Comparison of ENCODE assay signal across 27 cellular contexts in the genomic region with DNA sequence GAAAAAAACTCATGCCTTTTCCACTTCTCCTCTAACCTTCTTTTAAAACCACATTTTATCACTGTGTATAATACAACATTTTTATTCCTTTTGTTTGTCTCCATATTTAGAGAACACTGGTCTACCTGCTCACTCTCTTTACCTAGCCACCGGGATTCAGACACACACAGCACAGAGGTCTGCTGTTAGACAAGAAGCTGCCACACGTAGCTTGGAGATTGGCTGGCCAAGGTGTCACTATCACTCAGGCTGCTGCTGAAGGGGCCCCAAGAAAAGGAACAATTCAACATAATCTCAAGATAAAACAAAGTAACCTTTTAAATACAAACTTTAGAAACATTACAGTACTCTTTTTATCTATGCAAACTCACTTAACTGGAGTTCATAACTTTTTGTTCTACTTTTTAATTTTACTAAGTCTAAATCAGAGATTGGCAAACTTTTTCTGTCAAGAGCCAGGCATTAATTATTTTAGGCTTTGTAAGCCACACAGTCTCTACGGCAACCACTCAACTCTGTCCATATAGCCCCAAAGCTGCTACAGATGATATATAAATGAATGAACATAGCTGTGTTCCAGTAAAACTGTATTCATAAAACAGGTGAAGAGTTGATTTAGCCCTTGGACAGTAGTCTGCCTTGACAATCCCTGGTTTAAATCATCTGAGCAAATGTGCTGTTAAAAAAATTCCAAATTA. TPM values are rescaled to one million over a fixed set of nuclear protein-coding genes. Genes with fewer than 3 reads are reported as not detected.
DNase-seq lines count a peak whose midpoint lies in the region; TF ChIP-seq lines count a peak whose summit lies in the region.
"Had no signal": no experiment of that assay in that cellular context is flagged by ENCODE, and none has a peak within 500 bp of the region (broad histone marks: within the 10 kb centered on the region; RNA-seq: fewer than 3 reads in every experiment).

No MANE protein-coding gene starts in this region.

- no peaks in the 10 kb centered on the region for H3K79me1 ChIP-seq in H9 (ENCODE audit: insufficient read depth, low read depth, low read length, poor library complexity, severe bottlenecking)

- H3K36me3 ChIP-seq in SK-N-MC (ENCODE audit: insufficient read depth, low read length) (peaks cover 15% of the 10 kb centered on the region), subcutaneous abdominal adipose tissue (ENCODE audit: control insufficient read depth in 5 of 5, insufficient read depth in 5 of 5, low read length in 5 of 5) (peaks cover 6 to 27% (median 10%) of the 10 kb centered on the region in 5 donors), transverse colon (peaks cover 0 to 17% (median 5%) of the 10 kb centered on the region in 4 donors)

- H2BK5ac ChIP-seq in H9 (ENCODE audit: insufficient read length, low read length): no peak overlapping the region

- no peaks in the 10 kb centered on the region for H3K9me3 Mint-ChIP-seq in H9
- H3K9me3 Mint-ChIP-seq: activated CD4-positive, alpha-beta T cell treated with anti-CD3 and anti-CD28 coated beads, Interleukin-2, amount 10 ng/mL, durations not matched to agents 7 days and 5 days; CD4-positive, alpha-beta memory T cell; memory B cell; stimulated activated effector memory CD8-positive, alpha-beta T cell treated with anti-CD3 and anti-CD28 coated beads, Interleukin-12 subunit alpha, Interleukin-12 subunit beta, amount 100 ng/mL, for 72 hours had no signal

- no peak overlapping the region for H3K4me3 ChIP-seq in SK-N-MC
- no peak overlapping the region for H3K4me3 ChIP-seq in subcutaneous abdominal adipose tissue (ENCODE audit: low read depth in 1 of 5, low read length in 5 of 5)
- no peak overlapping the region for H3K4me3 ChIP-seq in transverse colon
- H3K4me3 ChIP-seq: heart right ventricle, spleen, suprapubic skin had no signal

- WGBS in H9 (ENCODE audit: extremely low coverage, insufficient read length, low lambda C conversion rate): no CpG with 5 or more reads among the region's 3 CpGs
- 70 to 76% methylated on average over 3 of the region's 3 CpGs for WGBS in transverse colon (ENCODE audit: low coverage in 1 of 2), 2 donors

- no peak overlapping the region for H4K91ac ChIP-seq in H9 (ENCODE audit: insufficient read length, low read depth, low read length)

- H3K4me3 Mint-ChIP-seq in H9: no peak overlapping the region
- H3K4me3 Mint-ChIP-seq: activated CD4-positive, alpha-beta T cell treated with anti-CD3 and anti-CD28 coated beads, Interleukin-2, amount 10 ng/mL, durations not matched to agents 7 days and 5 days; CD4-positive, alpha-beta memory T cell; memory B cell; stimulated activated effector memory CD8-positive, alpha-beta T cell treated with anti-CD3 and anti-CD28 coated beads, Interleukin-12 subunit alpha, Interleukin-12 subunit beta, amount 100 ng/mL, for 72 hours had no signal

- no peak overlapping the region for H3K4me2 ChIP-seq in H9 (ENCODE audit: insufficient read depth, insufficient read length, low read length)
- H3K4me2 ChIP-seq: KMS-11 had no signal

- no peaks in the 10 kb centered on the region for H3K79me2 ChIP-seq in H9 (ENCODE audit: insufficient read depth, low read length)

- H3K4me1 Mint-ChIP-seq in H9: peaks cover 14 to 19% of the 10 kb centered on the region in 2 experiments
- H3K4me1 Mint-ChIP-seq: activated CD4-positive, alpha-beta T cell treated with anti-CD3 and anti-CD28 coated beads, Interleukin-2, amount 10 ng/mL, durations not matched to agents 7 days and 5 days; memory B cell; stimulated activated effector memory CD8-positive, alpha-beta T cell treated with anti-CD3 and anti-CD28 coated beads, Interleukin-12 subunit alpha, Interleukin-12 subunit beta, amount 100 ng/mL, for 72 hours had no signal

- no peak for TF ChIP-seq EP300 in transverse colon (IDR thresholded peaks at IDR 0.05; ENCODE audit: low read depth)

- H3K36me3 Mint-ChIP-seq in H9 (ENCODE audit: insufficient read depth in 1 of 3, low read depth in 3 of 3): peaks cover 2 to 17% (median 15%) of the 10 kb centered on the region in 3 experiments; a peak in 5 of 7 replicates

- in situ Hi-C loops in transverse colon (cut with MboI; ENCODE audit: low pct_ligation_motif_present in 1 of 4, low pct_unique_long_range_greater_than_20kb in 1 of 4, low sequenced_read_pairs in 3 of 4): no loop called here

- no peak overlapping the region for H3K14ac ChIP-seq in H9 (ENCODE audit: insufficient read depth, low read length)

- H4K5ac ChIP-seq in H9 (ENCODE audit: insufficient read length, low read depth, low read length): no peak overlapping the region

- no peak overlapping the region for H3K56ac ChIP-seq in H9 (ENCODE audit: insufficient read length, low read depth, low read length)

- TF ChIP-seq POLR2A in transverse colon (IDR thresholded peaks at IDR 0.05): no peak

- no peak overlapping the region for H3K23ac ChIP-seq in H9 (ENCODE audit: insufficient read length, low read depth, low read length)

- no peak overlapping the region for H4K8ac ChIP-seq in H9 (replicated peaks; ENCODE audit: insufficient read length, low read depth, low read length)

- no peak overlapping the region for H2BK20ac ChIP-seq in H9 (ENCODE audit: low read depth, low read length, poor library complexity, severe bottlenecking)

- no peak overlapping the region for H3K18ac ChIP-seq in H9 (ENCODE audit: insufficient read length, low read depth, low read length)

- H2AK5ac ChIP-seq in H9 (ENCODE audit: insufficient read length, low read length): no peak overlapping the region

- TF ChIP-seq CTCF in H9 (conservative IDR thresholded peaks at IDR 0.05): no peak
- no peak for TF ChIP-seq CTCF in transverse colon (IDR thresholded peaks at IDR 0.05)

- H4K20me1 ChIP-seq in H9 (ENCODE audit: control insufficient read depth, insufficient read depth, insufficient read length): no peaks in the 10 kb centered on the region

- intact Hi-C loops in transverse colon (cut with DNase I; ENCODE audit: low total_unique reads): no loop called here

- H3K27ac Mint-ChIP-seq in H9: peak overlapping the region; percentile 7 to 11 (median 11); a peak in 4 of 7 replicates
- H3K27ac Mint-ChIP-seq: activated CD4-positive, alpha-beta T cell treated with anti-CD3 and anti-CD28 coated beads, Interleukin-2, amount 10 ng/mL, durations not matched to agents 7 days and 5 days; memory B cell; stimulated activated effector memory CD8-positive, alpha-beta T cell treated with anti-CD3 and anti-CD28 coated beads, Interleukin-12 subunit alpha, Interleukin-12 subunit beta, amount 100 ng/mL, for 72 hours had no signal

- H2BK15ac ChIP-seq in H9 (ENCODE audit: low read depth, low read length): no peak overlapping the region

- H2BK12ac ChIP-seq in H9 (ENCODE audit: insufficient read length, low read depth, low read length): no peak overlapping the region

- H3K27ac ChIP-seq in H9 (ENCODE audit: insufficient read length, low read depth, low read length): no peak overlapping the region
- H3K27ac ChIP-seq in SK-N-MC: 0 out of 2 replicates have a peak overlapping the region, but pooled peaks have one; percentile 12
- peak overlapping the region; percentile 3 for H3K27ac ChIP-seq in subcutaneous abdominal adipose tissue (ENCODE audit: low read depth, low read length)
- no peak overlapping the region for H3K27ac ChIP-seq in transverse colon
- H3K27ac ChIP-seq: heart right ventricle, KMS-11, spleen, suprapubic skin had no signal

- H3K9me3 ChIP-seq in H9 (ENCODE audit: control insufficient read depth, low read depth, low read length) (no peaks in the 10 kb centered on the region), SK-N-MC (ENCODE audit: low read depth, low read length) (no peaks in the 10 kb centered on the region), subcutaneous abdominal adipose tissue (ENCODE audit: control insufficient read depth in 5 of 5, low read length in 5 of 5) (no peaks in the 10 kb centered on the region), transverse colon (no peaks in the 10 kb centered on the region)
- H3K9me3 ChIP-seq: heart right ventricle, spleen, suprapubic skin had no signal

- H3K9ac ChIP-seq in H9 (ENCODE audit: extremely low read depth, insufficient read length, low read length) (no peak overlapping the region), SK-N-MC (ENCODE audit: insufficient read length) (no peak overlapping the region), subcutaneous abdominal adipose tissue (ENCODE audit: low read length in 5 of 5) (no peak overlapping the region)
- H3K9ac ChIP-seq: KMS-11 had no signal

- H2BK120ac ChIP-seq in H9 (ENCODE audit: low read depth, low read length, poor library complexity, severe bottlenecking): no peak overlapping the region

- no peaks in the 10 kb centered on the region for H3K23me2 ChIP-seq in H9 (ENCODE audit: insufficient read length, low read depth, low read length, poor library complexity, severe bottlenecking)

- DNase-seq in H9 (no peak), SK-N-MC (ENCODE audit: low read depth, low spot score) (no peak), left kidney (ENCODE audit: low read depth, low spot score) (peak; percentile 55), NCI-H1930 (lab: John Stamatoyannopoulos, UW) (no peak), transverse colon (no peak), epidermal melanocyte (ENCODE audit: insufficient read length, low spot score) (no peak)
- DNase-seq: activated CD4-positive, alpha-beta T cell treated with anti-CD3 and anti-CD28 coated beads, Interleukin-2, amount 10 ng/mL, durations not matched to agents 7 days and 5 days; activated naive CD4-positive, alpha-beta T cell treated with Interleukin-2 at 50 U/mL for 16 hours; activated T-cell treated with anti-CD3 and anti-CD28 coated beads, Interleukin-2, amount 50 U/mL, for 48 hours; amniotic stem cell; CD4-positive, alpha-beta memory T cell; dermis blood vessel endothelial cell; DMS153; heart right ventricle; left colon; NCI-H146; NCI-H2171; NCI-H524; nucleus accumbens; retina; spleen; stimulated activated CD4-positive, alpha-beta T cell treated with anti-CD3 and anti-CD28 coated beads, Interleukin-2, amount 100 ng/mL, for 48 hours had no signal

- H3K4me1 ChIP-seq in H9 (ENCODE audit: insufficient read depth, low read length): peaks cover 2% of the 10 kb centered on the region; the same call in 1 of the 2 replicates
- peaks cover 0 to 13% (median 8%) of the 10 kb centered on the region in 5 donors for H3K4me1 ChIP-seq in subcutaneous abdominal adipose tissue (ENCODE audit: control insufficient read depth in 5 of 5, insufficient read depth in 5 of 5, low read length in 5 of 5)
- peaks cover 0 to 25% (median 9%) of the 10 kb centered on the region in 4 donors for H3K4me1 ChIP-seq in transverse colon
- H3K4me1 ChIP-seq: suprapubic skin had no signal

- H3K27me3 ChIP-seq in H9 (ENCODE audit: insufficient read depth, low read length): no peaks in the 10 kb centered on the region
- no peaks in the 10 kb centered on the region for H3K27me3 ChIP-seq in subcutaneous abdominal adipose tissue (ENCODE audit: control insufficient read depth in 5 of 5, insufficient read depth in 4 of 5, low read length in 5 of 5)
- H3K27me3 ChIP-seq in transverse colon: no peaks in the 10 kb centered on the region
- H3K27me3 ChIP-seq: heart right ventricle, spleen, suprapubic skin had no signal

- H3K4ac ChIP-seq in H9 (ENCODE audit: low read depth, low read length): no peak overlapping the region

- H3K27me3 Mint-ChIP-seq in H9 (ENCODE audit: low read depth): no peaks in the 10 kb centered on the region
- H3K27me3 Mint-ChIP-seq: activated CD4-positive, alpha-beta T cell treated with anti-CD3 and anti-CD28 coated beads, Interleukin-2, amount 10 ng/mL, durations not matched to agents 7 days and 5 days; CD4-positive, alpha-beta memory T cell; memory B cell had no signal

- no peak overlapping the region for H2AFZ ChIP-seq in H9 (ENCODE audit: low read length)

- no peak overlapping the region for H3T11ph ChIP-seq in H9 (ENCODE audit: low read length)

RNA-seq across cellular contexts. Expression of a gene that starts 25.8 kb away (rescaled TPM):
- total RNA-seq in H9 (2021) (22.0 and 27.7 TPM in 2 replicates), transverse colon (10 to 100 TPM; 40.0 to 73.4 (median 47.5) TPM)

Comparison
In these comparisons a context has a peak if more than half of its experiments do, and no peak if none do; other contexts are left out.
1. H3K27ac ChIP-seq: peak in SK-N-MC (single experiment) and subcutaneous abdominal adipose tissue (single experiment); none in H9 (single experiment) and transverse colon (0 of 4).